24 cellular contexts compared by ENCODE assay signal in genomic region chr17:45276031-45276430, GRCh38. TPM values are rescaled to one million over a fixed set of nuclear protein-coding genes. Genes with fewer than 3 reads are reported as not detected.
A peak's percentile ranks its signal among the peaks of the same experiment; 100 is the strongest.
DNase-seq lines count a peak whose midpoint lies in the region; ATAC-seq and TF ChIP-seq lines count a peak whose summit lies in the region.
"Had no signal": no experiment of that assay in that cellular context is flagged by ENCODE, and none has a peak within 500 bp of the region (broad histone marks: within the 10 kb centered on the region; RNA-seq: fewer than 3 reads in every experiment).

No MANE protein-coding gene starts in this region.

- peak overlapping the region; percentile 12; the same call in 1 of the 2 replicates for H3K27ac ChIP-seq in IMR-90 (ENCODE audit: insufficient read depth, low read length)
- H3K27ac ChIP-seq in endodermal cell (ENCODE audit: low read depth, low read length): no peak overlapping the region
- H3K27ac ChIP-seq in brain microvascular endothelial cell: no peak overlapping the region
- no peak overlapping the region for H3K27ac ChIP-seq in CD4-positive, alpha-beta memory T cell (ENCODE audit: low read depth, low read length)
- H3K27ac ChIP-seq in OCI-LY7 (ENCODE audit: low read depth, low read length, poor library complexity, severe bottlenecking): no peak overlapping the region
- H3K27ac ChIP-seq: dorsolateral prefrontal cortex, neural progenitor cell, PC-9, upper lobe of left lung had no signal

- H3K79me2 ChIP-seq in OCI-LY7 (ENCODE audit: insufficient read depth, low read depth, low read length): no peaks in the 10 kb centered on the region

- no peak overlapping the region for H3K4me2 ChIP-seq in IMR-90 (ENCODE audit: low read depth, low read length)
- H3K4me2 ChIP-seq in OCI-LY7 (ENCODE audit: low read length): no peak overlapping the region
- H3K4me2 ChIP-seq: neural progenitor cell, PC-9, SK-N-SH had no signal

- no peak overlapping the region for H3K4me3 ChIP-seq in IMR-90 (ENCODE audit: insufficient read depth, low read depth, low read length)
- no peak overlapping the region for H3K4me3 ChIP-seq in endodermal cell (ENCODE audit: low read length)
- H3K4me3 ChIP-seq in brain microvascular endothelial cell (ENCODE audit: low read depth, low read length): no peak overlapping the region
- no peak overlapping the region for H3K4me3 ChIP-seq in CD4-positive, alpha-beta memory T cell (ENCODE audit: low read length in 2 of 2)
- no peak overlapping the region for H3K4me3 ChIP-seq in OCI-LY7 (ENCODE audit: low read depth, low read length, poor library complexity, severe bottlenecking)
- H3K4me3 ChIP-seq: dorsolateral prefrontal cortex, neural progenitor cell, PC-9, upper lobe of left lung had no signal

- CTCF ChIA-PET in IMR-90 (lab: Yijun Ruan, JAX): interaction anchor here (0.6 to 1.2 kb wide), 2 partner anchors 16 to 96 kb away, joined by 4 to 6 read pairs; no protein-coding TSS in a partner anchor
- CTCF ChIA-PET in CD4-positive, alpha-beta memory T cell (lab: Charles Lee; ENCODE audit: partially characterized antibody): interaction anchor here (1.0 to 5.5 kb wide), 19 partner anchors 10 to 141 kb away, joined by 3 to 215 read pairs (median 12); partner anchors contain the start of genes ACBD4, FMNL1 and MAP3K14
- CTCF ChIA-PET in OCI-LY7 (lab: Charles Lee; ENCODE audit: unreplicated experiment): no interaction called here

- H2BK120ac ChIP-seq in IMR-90 (ENCODE audit: low read depth, low read length): no peak overlapping the region

- H3K4me1 ChIP-seq in IMR-90 (ENCODE audit: control insufficient read depth, insufficient read depth, low read length) (peaks cover 3% of the 10 kb centered on the region; the same call in 1 of the 2 replicates), endodermal cell (ENCODE audit: control insufficient read depth, insufficient read depth, low read length) (peaks cover 4% of the 10 kb centered on the region), OCI-LY7 (ENCODE audit: insufficient read depth, low read length, poor library complexity, severe bottlenecking) (no peaks in the 10 kb centered on the region)
- H3K4me1 ChIP-seq in CD4-positive, alpha-beta memory T cell (ENCODE audit: insufficient read depth, low read length): peaks cover 6% of the 10 kb centered on the region
- H3K4me1 ChIP-seq: neural progenitor cell had no signal

- in situ Hi-C loops in IMR-90 (cut with MboI; ENCODE audit: low sequenced_read_pairs): loop anchor here (5.0 kb wide), 1 partner anchor 111 kb away; no protein-coding TSS in a partner anchor
- in situ Hi-C loops in brain microvascular endothelial cell (cut with HindIII; ENCODE audit: low pct_ligation_motif_present, low sequenced_read_pairs): no loop called here

- H3K27me3 Mint-ChIP-seq in endodermal cell (ENCODE audit: insufficient read depth) (no peaks in the 10 kb centered on the region), nephron (ENCODE audit: low read depth) (no peaks in the 10 kb centered on the region)
- no peaks in the 10 kb centered on the region for H3K27me3 Mint-ChIP-seq in CD4-positive, alpha-beta memory T cell
- H3K27me3 Mint-ChIP-seq: activated naive CD8-positive, alpha-beta T cell had no signal

- H4K20me1 ChIP-seq in IMR-90 (ENCODE audit: insufficient read depth, low read length): peaks cover 5% of the 10 kb centered on the region; the same call in 1 of the 2 replicates
- H4K20me1 ChIP-seq in OCI-LY7 (ENCODE audit: insufficient read depth, low read length): no peaks in the 10 kb centered on the region

- H3K27me3 ChIP-seq in IMR-90 (ENCODE audit: control insufficient read depth, insufficient read depth, low read length) (no peaks in the 10 kb centered on the region), endodermal cell (ENCODE audit: control insufficient read depth, insufficient read depth, low read length, poor library complexity, severe bottlenecking) (no peaks in the 10 kb centered on the region), brain microvascular endothelial cell (replicated peaks) (no peaks in the 10 kb centered on the region)
- H3K27me3 ChIP-seq in CD4-positive, alpha-beta memory T cell (ENCODE audit: insufficient read depth, low read length): no peaks in the 10 kb centered on the region
- H3K27me3 ChIP-seq: dorsolateral prefrontal cortex, neural progenitor cell, upper lobe of left lung had no signal

- intact Hi-C loops in IMR-90 (cut with micrococcal nuclease): loop anchor here (2.0 kb wide), 1 partner anchor 57 kb away; no protein-coding TSS in a partner anchor
- intact Hi-C loops in CD4-positive, alpha-beta memory T cell (cut with micrococcal nuclease): loop anchor here (2.0 kb wide), 1 partner anchor 57 kb away; no protein-coding TSS in a partner anchor
- intact Hi-C loops in OCI-LY7 (cut with micrococcal nuclease; ENCODE audit: unreplicated experiment): no loop called here

- 0 out of 2 replicates have a peak, but pooled peaks cover 3% of the 10 kb centered on the region for H3K9me1 ChIP-seq in IMR-90 (ENCODE audit: insufficient read depth, low read length)

- no CpG with 5 or more reads among the region's 6 CpGs for WGBS in IMR-90 (ENCODE audit: extremely low coverage in 2 of 2, insufficient read length in 1 of 2), 2 experiments
- 91 to 93% methylated on average over 3 to 6 of the region's 6 CpGs for WGBS in endodermal cell (ENCODE audit: insufficient coverage in 1 of 2, insufficient read length in 1 of 2), 2 experiments

- TF ChIP-seq CTCF in IMR-90 (conservative IDR thresholded peaks at IDR 0.05; ENCODE audit: low read depth, low read length): no peak
- TF ChIP-seq CTCF in endodermal cell (conservative IDR thresholded peaks at IDR 0.05): no peak
- no peak for TF ChIP-seq CTCF in nephron (IDR thresholded peaks at IDR 0.05; ENCODE audit: unreplicated experiment in 3 of 3)
- TF ChIP-seq CTCF in brain microvascular endothelial cell (IDR thresholded peaks at IDR 0.05; ENCODE audit: low read depth, low read length, missing control alignments): no peak
- no peak for TF ChIP-seq CTCF in OCI-LY7 (conservative IDR thresholded peaks at IDR 0.05; ENCODE audit: low read length)

- H2BK5ac ChIP-seq in IMR-90 (ENCODE audit: low read depth, low read length, poor library complexity, severe bottlenecking): no peak overlapping the region

- H3K79me1 ChIP-seq in IMR-90 (ENCODE audit: low read depth in 1 of 2, low read length in 2 of 2): peaks cover 3 to 12% of the 10 kb centered on the region in 2 experiments; a peak in 1 of 4 replicates

- BruUV-seq in IMR-90 (replicated peaks; lab: Mats Ljungman, UMichigan) (no TSS peak), OCI-LY7 (replicated peaks; lab: Mats Ljungman, UMichigan) (no TSS peak)

- H3K9ac ChIP-seq in IMR-90 (ENCODE audit: low read depth, low read length) (no peak overlapping the region), endodermal cell (ENCODE audit: extremely low read depth, low read length, poor library complexity, severe bottlenecking) (no peak overlapping the region)
- H3K9ac ChIP-seq: neural progenitor cell, SK-N-SH had no signal

- no peak overlapping the region for H3K4me3 Mint-ChIP-seq in endodermal cell
- no peak overlapping the region for H3K4me3 Mint-ChIP-seq in nephron
- no peak overlapping the region for H3K4me3 Mint-ChIP-seq in CD4-positive, alpha-beta memory T cell
- H3K4me3 Mint-ChIP-seq: activated naive CD8-positive, alpha-beta T cell; activated T-helper 1 cell treated with anti-CD3 and anti-CD28 coated beads, Interleukin-12 subunit alpha, Interleukin-12 subunit beta, Interleukin-2, Interleukin-4 antibody, amounts not matched to agents 30 ng/mL and 10 ng/mL and 1 ng/mL, durations not matched to agents 14 hours and 24 hours and 36 hours; neural progenitor cell had no signal

- no peaks in the 10 kb centered on the region for H3K9me3 Mint-ChIP-seq in endodermal cell
- no peaks in the 10 kb centered on the region for H3K9me3 Mint-ChIP-seq in nephron
- H3K9me3 Mint-ChIP-seq in CD4-positive, alpha-beta memory T cell: no peaks in the 10 kb centered on the region
- H3K9me3 Mint-ChIP-seq: activated T-helper 1 cell treated with anti-CD3 and anti-CD28 coated beads, Interleukin-12 subunit alpha, Interleukin-12 subunit beta, Interleukin-2, Interleukin-4 antibody, amounts not matched to agents 30 ng/mL and 10 ng/mL and 1 ng/mL, durations not matched to agents 14 hours and 24 hours and 36 hours; neural progenitor cell had no signal

- dilution Hi-C loops in IMR-90 (cut with HindIII; ENCODE audit: low sequenced_read_pairs, unreplicated experiment): no loop called here

- no peaks in the 10 kb centered on the region for H3K9me2 ChIP-seq in OCI-LY7 (ENCODE audit: insufficient read depth, low read length)
- H3K9me2 ChIP-seq: SK-N-SH had no signal

- DNase-seq in AG08396 (ENCODE audit: low spot score): peak; percentile 59
- peak; percentile 87 for DNase-seq in IMR-90
- DNase-seq in endodermal cell: peak; percentile 44
- no peak for DNase-seq in brain microvascular endothelial cell
- no peak for DNase-seq in CD4-positive, alpha-beta memory T cell
- no peak for DNase-seq in OCI-LY7 (ENCODE audit: low spot score)
- DNase-seq: AML-193; dorsolateral prefrontal cortex; KG1; NCI-H1092; NCI-H2081; NCI-H526; PC-9; SK-N-SH; stimulated activated naive CD8-positive, alpha-beta T cell treated with anti-CD3 and anti-CD28 coated beads, Interleukin-15, Interleukin-2, amounts not matched to agents 100 U/mL and 50 U/mL, for 24 hours; T-helper 9 cell; upper lobe of left lung had no signal

- peak overlapping the region; percentile 40; the same call in 1 of the 2 replicates for H3K14ac ChIP-seq in IMR-90 (replicated peaks; ENCODE audit: low read depth, low read length)

- H3K23ac ChIP-seq in IMR-90 (ENCODE audit: low read depth, low read length): no peak overlapping the region

- H3K18ac ChIP-seq in IMR-90 (ENCODE audit: low read depth, low read length): no peak overlapping the region

- peak overlapping the region in 1 of 2 experiments; percentile 50; a peak in 1 of 4 replicates for H4K8ac ChIP-seq in IMR-90 (ENCODE audit: low read depth in 2 of 2, low read length in 2 of 2)

- H3K56ac ChIP-seq in IMR-90 (ENCODE audit: extremely low read depth, insufficient read depth, low read length): no peak overlapping the region

- H3K9me3 ChIP-seq in IMR-90 (ENCODE audit: control insufficient read depth, insufficient read depth, low read length) (no peaks in the 10 kb centered on the region), endodermal cell (ENCODE audit: control insufficient read depth, low read length) (no peaks in the 10 kb centered on the region), OCI-LY7 (ENCODE audit: low read length) (no peaks in the 10 kb centered on the region)
- no peaks in the 10 kb centered on the region for H3K9me3 ChIP-seq in CD4-positive, alpha-beta memory T cell (ENCODE audit: control insufficient read depth in 1 of 2, low read length in 2 of 2)
- H3K9me3 ChIP-seq: SK-N-SH, upper lobe of left lung had no signal

- H2BK15ac ChIP-seq in IMR-90 (ENCODE audit: low read depth, low read length): no peak overlapping the region

- POLR2A ChIA-PET in IMR-90 (lab: Charles Lee; ENCODE audit: unreplicated experiment): no interaction called here
- POLR2A ChIA-PET in CD4-positive, alpha-beta memory T cell (lab: Charles Lee; ENCODE audit: partially characterized antibody): interaction anchor here (0.9 to 4.0 kb wide), 6 partner anchors 36 to 117 kb away, joined by 3 to 49 read pairs (median 14); partner anchors contain the start of gene MAP3K14
- POLR2A ChIA-PET in OCI-LY7 (lab: Charles Lee): no interaction called here

- no peak overlapping the region for H2AK9ac ChIP-seq in IMR-90 (replicated peaks; ENCODE audit: low read depth, low read length, poor library complexity)

- H3K4ac ChIP-seq in IMR-90 (ENCODE audit: low read depth, low read length): 0 out of 2 replicates have a peak overlapping the region, but pooled peaks have one; percentile 60

- H4K91ac ChIP-seq in IMR-90 (ENCODE audit: insufficient read depth, low read depth, low read length): peak overlapping the region; percentile 35; the same call in 1 of the 2 replicates

- H3K36me3 Mint-ChIP-seq in endodermal cell (ENCODE audit: low read depth) (peaks cover 11% of the 10 kb centered on the region), nephron (ENCODE audit: low read depth) (peaks cover 13% of the 10 kb centered on the region)
- H3K36me3 Mint-ChIP-seq in CD4-positive, alpha-beta memory T cell: peaks cover 13 to 45% of the 10 kb centered on the region in 2 donors
- H3K36me3 Mint-ChIP-seq: activated naive CD8-positive, alpha-beta T cell had no signal

- H2BK20ac ChIP-seq in IMR-90 (ENCODE audit: low read depth, low read length): no peak overlapping the region

- no peak for TF ChIP-seq POLR2A in IMR-90 (IDR thresholded peaks at IDR 0.05; ENCODE audit: low read depth, low read length)

- ATAC-seq in IMR-90 (ENCODE audit: low read depth) (peak; percentile 83), HG02759 (IDR thresholded peaks at IDR 0.05; ENCODE audit: unreplicated experiment) (no peak)
- ATAC-seq: stimulated activated naive CD8-positive, alpha-beta T cell treated with anti-CD3 and anti-CD28 coated beads, Interleukin-15, Interleukin-2, amounts not matched to agents 100 U/mL and 50 U/mL, for 24 hours had no signal

- TF ChIP-seq RAD21 in IMR-90 (IDR thresholded peaks at IDR 0.05; ENCODE audit: low read length): no peak

- H4K5ac ChIP-seq in IMR-90 (ENCODE audit: low read depth, low read length): no peak overlapping the region

- no peak overlapping the region for H2AFZ ChIP-seq in IMR-90 (replicated peaks; ENCODE audit: low read length, poor library complexity)
- no peak overlapping the region for H2AFZ ChIP-seq in OCI-LY7 (ENCODE audit: low read length)
- H2AFZ ChIP-seq: neural progenitor cell, PC-9 had no signal

- H3K4me1 Mint-ChIP-seq in endodermal cell (peaks cover 5% of the 10 kb centered on the region), nephron (peaks cover 40% of the 10 kb centered on the region)
- H3K4me1 Mint-ChIP-seq in CD4-positive, alpha-beta memory T cell: peaks cover 8 to 11% (median 10%) of the 10 kb centered on the region in 4 donors

- H3K27ac Mint-ChIP-seq in endodermal cell (no peak overlapping the region), nephron (peak overlapping the region; percentile 44 to 65 (median 60))
- no peak overlapping the region for H3K27ac Mint-ChIP-seq in CD4-positive, alpha-beta memory T cell
- H3K27ac Mint-ChIP-seq: activated T-helper 1 cell treated with anti-CD3 and anti-CD28 coated beads, Interleukin-12 subunit alpha, Interleukin-12 subunit beta, Interleukin-2, Interleukin-4 antibody, amounts not matched to agents 30 ng/mL and 10 ng/mL and 1 ng/mL, durations not matched to agents 14 hours and 24 hours and 36 hours; neural progenitor cell had no signal

- H3K36me3 ChIP-seq in IMR-90 (ENCODE audit: control insufficient read depth, insufficient read depth, low read length) (peaks cover 28% of the 10 kb centered on the region), endodermal cell (ENCODE audit: control insufficient read depth, insufficient read depth, low read length) (peaks cover 5% of the 10 kb centered on the region), brain microvascular endothelial cell (replicated peaks) (peaks cover 40% of the 10 kb centered on the region), OCI-LY7 (ENCODE audit: insufficient read depth, low read length) (peaks cover 20% of the 10 kb centered on the region; the same call in 1 of the 2 replicates)
- H3K36me3 ChIP-seq in CD4-positive, alpha-beta memory T cell (ENCODE audit: insufficient read depth, low read length): peaks cover 35% of the 10 kb centered on the region
- H3K36me3 ChIP-seq: neural progenitor cell had no signal

- peak overlapping the region; percentile 51; the same call in 1 of the 2 replicates for H2AK5ac ChIP-seq in IMR-90 (ENCODE audit: low read depth, low read length)

RNA-seq across cellular contexts. Expression of gene SPATA32, which starts 14.1 kb away (rescaled TPM):
- total RNA-seq in IMR-90 (2012; rRNA removed) (under 0.01 and 0.18 TPM in 2 replicates), endodermal cell (under 1 TPM in 1 of 2 donors, not detected in 1; 0.18 TPM), OCI-LY7 (2022) (0.18 TPM in 1 of 2 replicates, not detected in the other)
- not detected in 2 replicates for polyA plus RNA-seq in IMR-90 (2012; rRNA removed)
- not detected in 2 replicates for polyA plus RNA-seq in IMR-90 (2012; cell fraction: cytosol; rRNA removed)
- 0.09 TPM in 1 of 2 replicates, not detected in the other for polyA plus RNA-seq in IMR-90 (2012; cell fraction: nucleus; rRNA removed; ENCODE audit: low replicate concordance)
- polyA plus RNA-seq in endodermal cell (2013, experiment 1 of 2): not detected
- polyA plus RNA-seq in endodermal cell (2013, experiment 2 of 2): not detected
- total RNA-seq in CD4-positive, alpha-beta memory T cell: under 1 TPM; 0.22 to 0.41 TPM
- under 1 TPM; 0.25 to 0.49 TPM for polyA plus RNA-seq in CD4-positive, alpha-beta memory T cell
- 0.41 TPM in 1 of 2 replicates, not detected in the other for total RNA-seq in OCI-LY7 (2014; rRNA removed; shearing (Covaris generic))
- total RNA-seq: G401 had no signal
- polyA plus RNA-seq: esophagus, SK-N-SH had no signal

RNA-seq across cellular contexts. Expression of gene MAP3K14, which starts 40.8 kb away (rescaled TPM):
- total RNA-seq in IMR-90 (2012; rRNA removed) (3.6 and 4.1 TPM in 2 replicates), endodermal cell (1 to 10 TPM; 4.6 to 5.5 TPM), OCI-LY7 (2022) (21.2 and 22.8 TPM in 2 replicates)
- polyA plus RNA-seq in IMR-90 (2012; rRNA removed): 19.9 and 21.7 TPM in 2 replicates
- polyA plus RNA-seq in IMR-90 (2012; cell fraction: cytosol; rRNA removed): 11.1 and 15.2 TPM in 2 replicates
- 52.0 and 95.3 TPM in 2 replicates for polyA plus RNA-seq in IMR-90 (2012; cell fraction: nucleus; rRNA removed; ENCODE audit: low replicate concordance)
- polyA plus RNA-seq in endodermal cell (2013, experiment 1 of 2): 5.3 TPM
- 4.0 TPM for polyA plus RNA-seq in endodermal cell (2013, experiment 2 of 2)
- total RNA-seq in CD4-positive, alpha-beta memory T cell: 10 to 100 TPM; 48.7 to 49.3 TPM
- polyA plus RNA-seq in CD4-positive, alpha-beta memory T cell: 10 to 100 TPM in 1 of 2 donors, 1 to 10 TPM in 1; 2.3 to 14.5 TPM
- 7.1 and 12.3 TPM in 2 replicates for total RNA-seq in OCI-LY7 (2014; rRNA removed; shearing (Covaris generic))

RNA-seq across cellular contexts. Expression of gene FMNL1, which starts 54.3 kb away (rescaled TPM):
- total RNA-seq in IMR-90 (2012; rRNA removed): 0.36 and 0.56 TPM in 2 replicates
- polyA plus RNA-seq in IMR-90 (2012; rRNA removed): 1.4 and 2.3 TPM in 2 replicates
- 4.2 and 5.3 TPM in 2 replicates for polyA plus RNA-seq in IMR-90 (2012; cell fraction: cytosol; rRNA removed)
- polyA plus RNA-seq in IMR-90 (2012; cell fraction: nucleus; rRNA removed; ENCODE audit: low replicate concordance): 10.8 and 12.1 TPM in 2 replicates
- 1 to 10 TPM; 3.5 to 4.5 TPM for total RNA-seq in endodermal cell
- polyA plus RNA-seq in endodermal cell (2013, experiment 1 of 2): 1.9 TPM
- 1.7 TPM for polyA plus RNA-seq in endodermal cell (2013, experiment 2 of 2)
- 100 to 1,000 TPM; 403 to 405 TPM for total RNA-seq in CD4-positive, alpha-beta memory T cell
- 10 to 100 TPM in 1 of 2 donors, 1 to 10 TPM in 1; 8.1 to 64.4 TPM for polyA plus RNA-seq in CD4-positive, alpha-beta memory T cell
- 44.8 and 55.1 TPM in 2 replicates for total RNA-seq in OCI-LY7 (2014; rRNA removed; shearing (Covaris generic))
- total RNA-seq in OCI-LY7 (2022): 133 and 159 TPM in 2 replicates

Comparison
In these comparisons a context has a peak if more than half of its experiments do, and no peak if none do; other contexts are left out.
1. DNase-seq: peak in AG08396 (single experiment), IMR-90 (single experiment) and endodermal cell (single experiment); none in brain microvascular endothelial cell (single experiment), CD4-positive, alpha-beta memory T cell (0 of 5) and OCI-LY7 (single experiment).
2. H3K27ac Mint-ChIP-seq: peak in nephron (3 of 3); none in endodermal cell (single experiment) and CD4-positive, alpha-beta memory T cell (0 of 7).
3. RNA of gene FMNL1, which starts 54.3 kb away (total RNA-seq): 403 to 405 TPM in CD4-positive, alpha-beta memory T cell and 44.8 to 159 TPM in OCI-LY7; 3.5 to 4.5 TPM in endodermal cell and 0.36 to 0.56 TPM in IMR-90; every median in the first group is over 4 times any median in the second.